In genomic region chr14:63952933-63953437, GRCh38 we compare ENCODE assay signal across 13 cellular contexts.
A peak's percentile ranks its signal among the peaks of the same experiment; 100 is the strongest.
DNase-seq lines count a peak whose midpoint lies in the region; ATAC-seq and TF ChIP-seq lines count a peak whose summit lies in the region.
"Had no signal": no experiment of that assay in that cellular context is flagged by ENCODE, and none has a peak within 500 bp of the region (broad histone marks: within the 10 kb centered on the region; RNA-seq: fewer than 3 reads in every experiment).

No MANE protein-coding gene starts in this region.

- DNase-seq in Right ventricle myocardium superior (no peak), cardiac septum (ENCODE audit: low spot score) (no peak), M059J (ENCODE audit: low read depth) (peak; percentile 10), fibroblast of gingiva (ENCODE audit: low read depth) (peak; percentile 50), stromal cell of bone marrow (ENCODE audit: low read depth) (peak; percentile 45), GM13976 (ENCODE audit: low spot score) (no peak)
- no peak for DNase-seq in activated CD8-positive, alpha-beta memory T cell treated with anti-CD3 and anti-CD28 coated beads, Interleukin-2, amount 50 U/mL, for 4 hours
- DNase-seq: colonic mucosa; DND-41; NCI-H1694 treated with DMSO at 0.1 percent for 48 hours; NCI-H510A; stimulated activated naive CD4-positive, alpha-beta T cell had no signal

- intact Hi-C loops in Right ventricle myocardium superior (cut with DNase I) (loop anchor here (10.0 kb wide), 1 partner anchor 98 kb away; the partner anchor contains the start of gene SYNE2), cardiac septum (cut with DNase I) (no loop called here)

- no peak for TF ChIP-seq CTCF in GM13976 (IDR thresholded peaks at IDR 0.05; ENCODE audit: borderline replicate concordance, control extremely low read depth, extremely low read depth, insufficient read depth, missing control alignments)

- ATAC-seq in Right ventricle myocardium superior (ENCODE audit: poor library complexity), result peak; percentile 18
- no peak for ATAC-seq in HG02588 (IDR thresholded peaks at IDR 0.05; ENCODE audit: unreplicated experiment)

- in situ Hi-C loops in GM13976 (cut with MboI; ENCODE audit: low sequenced_read_pairs, unreplicated experiment), result no loop called here

Comparison
In these comparisons a context has a peak if more than half of its experiments do, and no peak if none do; other contexts are left out.
1. DNase-seq: peak in M059J (single experiment), fibroblast of gingiva (single experiment) and stromal cell of bone marrow (single experiment); none in Right ventricle myocardium superior (single experiment), cardiac septum (single experiment), activated CD8-positive, alpha-beta memory T cell treated with anti-CD3 and anti-CD28 coated beads, Interleukin-2, amount 50 U/mL, for 4 hours (single experiment) and GM13976 (single experiment).